1 cellular context compared by ENCODE assay signal in genomic region chr5:164326219-164326618, GRCh38.
TF ChIP-seq lines count a peak whose summit lies in the region.

No MANE protein-coding gene starts in this region.

TF ChIP-seq in H1, 55 proteins besides CTCF, POLR2A, EP300 and RAD21:
- TF ChIP-seq POLR2AphosphoS5 (IDR thresholded peaks at IDR 0.05; ENCODE audit: low read depth, low read length), result no peak
- no peak for TF ChIP-seq USF2 (IDR thresholded peaks at IDR 0.05; ENCODE audit: low read length)
- TF ChIP-seq CTBP2 (IDR thresholded peaks at IDR 0.05; ENCODE audit: borderline replicate concordance, insufficient read depth, insufficient read length, low read length), result no peak
- TF ChIP-seq JUND (IDR thresholded peaks at IDR 0.05; ENCODE audit: low read length), result no peak
TF ChIP-seq in H1: peak in this region for 0.
